In genomic region chr5:149452007-149452664, GRCh38 we compare ENCODE assay signal across 1 cellular context.
TF ChIP-seq lines count a peak whose summit lies in the region.

No MANE protein-coding gene starts in this region.

TF ChIP-seq in K562, 482 proteins besides CTCF, POLR2A, EP300 and RAD21 (continued from another document and continues in another):
- TF ChIP-seq XRCC3 (IDR thresholded peaks at IDR 0.05) (no peak), DDX20 (tag; IDR thresholded peaks at IDR 0.05; ENCODE audit: low read depth) (no peak), U2AF2 (optimal IDR thresholded peaks at IDR 0.05; ENCODE audit: low read depth, low read length) (no peak), ZNF184 (CRISPR knock-in tag; IDR thresholded peaks at IDR 0.05) (no peak), ZNF740 (CRISPR knock-in tag; IDR thresholded peaks at IDR 0.05) (no peak), ZNF740 (tag; IDR thresholded peaks at IDR 0.05) (no peak), MCM5 (IDR thresholded peaks at IDR 0.05; ENCODE audit: low read depth) (no peak), RBM39 (optimal IDR thresholded peaks at IDR 0.05; ENCODE audit: low read depth, low read length) (peak; percentile 50), THAP12 (CRISPR knock-in tag; IDR thresholded peaks at IDR 0.05) (no peak), ZNF121 (CRISPR knock-in tag; conservative IDR thresholded peaks at IDR 0.05) (peak; percentile 27), BRF1 (IDR thresholded peaks at IDR 0.05; ENCODE audit: borderline replicate concordance, extremely low read depth, insufficient read length) (no peak), STAT5A (IDR thresholded peaks at IDR 0.05; ENCODE audit: borderline replicate concordance, low read length) (no peak), ZNF76 (CRISPR knock-in tag; IDR thresholded peaks at IDR 0.05; ENCODE audit: borderline replicate concordance) (no peak), ZNF507 (tag; conservative IDR thresholded peaks at IDR 0.05) (no peak), SMAD4 (CRISPR knock-in tag; conservative IDR thresholded peaks at IDR 0.05) (peak; percentile 90), PHTF2 (CRISPR knock-in tag; IDR thresholded peaks at IDR 0.05) (no peak), ZNF324 (CRISPR knock-in tag; IDR thresholded peaks at IDR 0.05) (no peak), TSC22D4 (tag; IDR thresholded peaks at IDR 0.05) (no peak), ZNF274 (IDR thresholded peaks at IDR 0.05; ENCODE audit: borderline replicate concordance, low read depth, low read length) (no peak), ELF2 (CRISPR knock-in tag; IDR thresholded peaks at IDR 0.05) (no peak), ESRRB (CRISPR knock-in tag; IDR thresholded peaks at IDR 0.05; ENCODE audit: borderline replicate concordance) (no peak), ZNF707 (CRISPR knock-in tag; conservative IDR thresholded peaks at IDR 0.05) (no peak), PYGO2 (tag; IDR thresholded peaks at IDR 0.05) (no peak), ZBTB1 (CRISPR knock-in tag; IDR thresholded peaks at IDR 0.05; ENCODE audit: borderline replicate concordance, low read depth) (no peak), TRIM25 (IDR thresholded peaks at IDR 0.05; ENCODE audit: borderline replicate concordance) (no peak), SRSF7 (optimal IDR thresholded peaks at IDR 0.05; ENCODE audit: low read depth, low read length) (no peak), RBM25 (IDR thresholded peaks at IDR 0.05; ENCODE audit: low read depth, low read length, severe bottlenecking) (peak; percentile 97), E2F1 (CRISPR knock-in tag; IDR thresholded peaks at IDR 0.05) (peak; percentile 64; the same call in 1 of the 2 replicates), RFX5 (IDR thresholded peaks at IDR 0.05; ENCODE audit: low read depth, low read length) (no peak), ZNF3 (CRISPR knock-in tag; IDR thresholded peaks at IDR 0.05) (no peak), PTBP1 (IDR thresholded peaks at IDR 0.05; ENCODE audit: low read depth, low read length) (peak; percentile 76; the same call in 1 of the 2 replicates), TOE1 (IDR thresholded peaks at IDR 0.05; ENCODE audit: borderline replicate concordance) (peak; percentile 65; the same call in 1 of the 2 replicates), TOE1 (CRISPR knock-in tag; IDR thresholded peaks at IDR 0.05; ENCODE audit: borderline replicate concordance, low read depth) (no peak), SIRT6 (IDR thresholded peaks at IDR 0.05; ENCODE audit: low read depth, low read length) (no peak), NCOR1 (IDR thresholded peaks at IDR 0.05) (no peak), SLC30A9 (CRISPR knock-in tag; IDR thresholded peaks at IDR 0.05) (no peak), BRCA1 (IDR thresholded peaks at IDR 0.05) (no peak), BRCA1 (CRISPR knock-in tag; IDR thresholded peaks at IDR 0.05) (no peak), CCNT2 (IDR thresholded peaks at IDR 0.05; ENCODE audit: borderline replicate concordance, extremely low read depth, insufficient read length, low read depth, low read length) (no peak), POLR3A (IDR thresholded peaks at IDR 0.05; ENCODE audit: borderline replicate concordance, extremely low read depth, insufficient read depth, insufficient read length) (no peak), ZFP36 (IDR thresholded peaks at IDR 0.05; ENCODE audit: low read depth, low read length, partially characterized antibody) (peak; percentile 76), FUS (optimal IDR thresholded peaks at IDR 0.05; ENCODE audit: low read depth, low read length) (no peak), ELF4 (CRISPR knock-in tag; IDR thresholded peaks at IDR 0.05) (no peak), PPARD (CRISPR knock-in tag; IDR thresholded peaks at IDR 0.05) (no peak), FOXA3 (CRISPR knock-in tag; conservative IDR thresholded peaks at IDR 0.05 in 1 of 2, IDR thresholded peaks at IDR 0.05 in 1 of 2) (peak in 1 of 2 experiments; percentile 49; a peak in 1 of 4 replicates), TCFL5 (CRISPR knock-in tag; conservative IDR thresholded peaks at IDR 0.05) (no peak), ZNF699 (CRISPR knock-in tag; IDR thresholded peaks at IDR 0.05; ENCODE audit: insufficient replicate concordance) (no peak), ELK3 (CRISPR knock-in tag; IDR thresholded peaks at IDR 0.05) (no peak), HMGN3 (IDR thresholded peaks at IDR 0.05; ENCODE audit: borderline replicate concordance, extremely low read depth, insufficient read length, low read depth, low read length) (no peak), FOXK2 (conservative IDR thresholded peaks at IDR 0.05 in 1 of 2, IDR thresholded peaks at IDR 0.05 in 1 of 2; ENCODE audit: low read depth in 2 of 2) (peak; percentile 60 to 68; a peak in 2 of 4 replicates), NUFIP1 (IDR thresholded peaks at IDR 0.05; ENCODE audit: partially characterized antibody) (no peak), ZNF444 (CRISPR knock-in tag; IDR thresholded peaks at IDR 0.05) (no peak), PML (IDR thresholded peaks at IDR 0.05; ENCODE audit: low read length) (no peak), POLR2B (IDR thresholded peaks at IDR 0.05; ENCODE audit: low read depth, partially characterized antibody) (no peak), ZNF146 (CRISPR knock-in tag; IDR thresholded peaks at IDR 0.05; ENCODE audit: unreplicated experiment) (no peak), SNAPC5 (CRISPR knock-in tag; IDR thresholded peaks at IDR 0.05) (no peak)
- TF ChIP-seq, protein P1, sequence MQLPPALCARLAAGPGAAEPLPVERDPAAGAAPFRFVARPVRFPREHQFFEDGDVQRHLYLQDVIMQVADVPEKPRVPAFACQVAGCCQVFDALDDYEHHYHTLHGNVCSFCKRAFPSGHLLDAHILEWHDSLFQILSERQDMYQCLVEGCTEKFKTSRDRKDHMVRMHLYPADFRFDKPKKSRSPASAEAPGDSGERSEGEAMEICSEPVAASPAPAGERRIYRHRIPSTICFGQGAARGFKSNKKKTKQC (CRISPR knock-in tag; IDR thresholded peaks at IDR 0.05): peak; percentile 38; the same call in 1 of the 2 replicates
- TF ChIP-seq, protein P2, sequence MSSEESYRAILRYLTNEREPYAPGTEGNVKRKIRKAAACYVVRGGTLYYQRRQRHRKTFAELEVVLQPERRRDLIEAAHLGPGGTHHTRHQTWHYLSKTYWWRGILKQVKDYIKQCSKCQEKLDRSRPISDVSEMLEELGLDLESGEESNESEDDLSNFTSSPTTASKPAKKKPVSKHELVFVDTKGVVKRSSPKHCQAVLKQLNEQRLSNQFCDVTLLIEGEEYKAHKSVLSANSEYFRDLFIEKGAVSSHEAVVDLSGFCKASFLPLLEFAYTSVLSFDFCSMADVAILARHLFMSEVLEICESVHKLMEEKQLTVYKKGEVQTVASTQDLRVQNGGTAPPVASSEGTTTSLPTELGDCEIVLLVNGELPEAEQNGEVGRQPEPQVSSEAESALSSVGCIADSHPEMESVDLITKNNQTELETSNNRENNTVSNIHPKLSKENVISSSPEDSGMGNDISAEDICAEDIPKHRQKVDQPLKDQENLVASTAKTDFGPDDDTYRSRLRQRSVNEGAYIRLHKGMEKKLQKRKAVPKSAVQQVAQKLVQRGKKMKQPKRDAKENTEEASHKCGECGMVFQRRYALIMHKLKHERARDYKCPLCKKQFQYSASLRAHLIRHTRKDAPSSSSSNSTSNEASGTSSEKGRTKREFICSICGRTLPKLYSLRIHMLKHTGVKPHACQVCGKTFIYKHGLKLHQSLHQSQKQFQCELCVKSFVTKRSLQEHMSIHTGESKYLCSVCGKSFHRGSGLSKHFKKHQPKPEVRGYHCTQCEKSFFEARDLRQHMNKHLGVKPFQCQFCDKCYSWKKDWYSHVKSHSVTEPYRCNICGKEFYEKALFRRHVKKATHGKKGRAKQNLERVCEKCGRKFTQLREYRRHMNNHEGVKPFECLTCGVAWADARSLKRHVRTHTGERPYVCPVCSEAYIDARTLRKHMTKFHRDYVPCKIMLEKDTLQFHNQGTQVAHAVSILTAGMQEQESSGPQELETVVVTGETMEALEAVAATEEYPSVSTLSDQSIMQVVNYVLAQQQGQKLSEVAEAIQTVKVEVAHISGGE (CRISPR knock-in tag; IDR thresholded peaks at IDR 0.05): peak in 1 of 3 experiments; percentile 63; a peak in 1 of 6 replicates
- TF ChIP-seq, protein P3, sequence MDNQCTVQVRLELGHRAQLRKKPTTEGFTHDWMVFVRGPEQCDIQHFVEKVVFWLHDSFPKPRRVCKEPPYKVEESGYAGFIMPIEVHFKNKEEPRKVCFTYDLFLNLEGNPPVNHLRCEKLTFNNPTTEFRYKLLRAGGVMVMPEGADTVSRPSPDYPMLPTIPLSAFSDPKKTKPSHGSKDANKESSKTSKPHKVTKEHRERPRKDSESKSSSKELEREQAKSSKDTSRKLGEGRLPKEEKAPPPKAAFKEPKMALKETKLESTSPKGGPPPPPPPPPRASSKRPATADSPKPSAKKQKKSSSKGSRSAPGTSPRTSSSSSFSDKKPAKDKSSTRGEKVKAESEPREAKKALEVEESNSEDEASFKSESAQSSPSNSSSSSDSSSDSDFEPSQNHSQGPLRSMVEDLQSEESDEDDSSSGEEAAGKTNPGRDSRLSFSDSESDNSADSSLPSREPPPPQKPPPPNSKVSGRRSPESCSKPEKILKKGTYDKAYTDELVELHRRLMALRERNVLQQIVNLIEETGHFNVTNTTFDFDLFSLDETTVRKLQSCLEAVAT (IDR thresholded peaks at IDR 0.05): peak in 1 of 2 experiments; percentile 49; a peak in 1 of 4 replicates
- TF ChIP-seq, protein P4, sequence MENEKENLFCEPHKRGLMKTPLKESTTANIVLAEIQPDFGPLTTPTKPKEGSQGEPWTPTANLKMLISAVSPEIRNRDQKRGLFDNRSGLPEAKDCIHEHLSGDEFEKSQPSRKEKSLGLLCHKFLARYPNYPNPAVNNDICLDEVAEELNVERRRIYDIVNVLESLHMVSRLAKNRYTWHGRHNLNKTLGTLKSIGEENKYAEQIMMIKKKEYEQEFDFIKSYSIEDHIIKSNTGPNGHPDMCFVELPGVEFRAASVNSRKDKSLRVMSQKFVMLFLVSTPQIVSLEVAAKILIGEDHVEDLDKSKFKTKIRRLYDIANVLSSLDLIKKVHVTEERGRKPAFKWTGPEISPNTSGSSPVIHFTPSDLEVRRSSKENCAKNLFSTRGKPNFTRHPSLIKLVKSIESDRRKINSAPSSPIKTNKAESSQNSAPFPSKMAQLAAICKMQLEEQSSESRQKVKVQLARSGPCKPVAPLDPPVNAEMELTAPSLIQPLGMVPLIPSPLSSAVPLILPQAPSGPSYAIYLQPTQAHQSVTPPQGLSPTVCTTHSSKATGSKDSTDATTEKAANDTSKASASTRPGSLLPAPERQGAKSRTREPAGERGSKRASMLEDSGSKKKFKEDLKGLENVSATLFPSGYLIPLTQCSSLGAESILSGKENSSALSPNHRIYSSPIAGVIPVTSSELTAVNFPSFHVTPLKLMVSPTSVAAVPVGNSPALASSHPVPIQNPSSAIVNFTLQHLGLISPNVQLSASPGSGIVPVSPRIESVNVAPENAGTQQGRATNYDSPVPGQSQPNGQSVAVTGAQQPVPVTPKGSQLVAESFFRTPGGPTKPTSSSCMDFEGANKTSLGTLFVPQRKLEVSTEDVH (IDR thresholded peaks at IDR 0.05; ENCODE audit: low read depth, partially characterized antibody): no peak
